In the genomic region with DNA sequence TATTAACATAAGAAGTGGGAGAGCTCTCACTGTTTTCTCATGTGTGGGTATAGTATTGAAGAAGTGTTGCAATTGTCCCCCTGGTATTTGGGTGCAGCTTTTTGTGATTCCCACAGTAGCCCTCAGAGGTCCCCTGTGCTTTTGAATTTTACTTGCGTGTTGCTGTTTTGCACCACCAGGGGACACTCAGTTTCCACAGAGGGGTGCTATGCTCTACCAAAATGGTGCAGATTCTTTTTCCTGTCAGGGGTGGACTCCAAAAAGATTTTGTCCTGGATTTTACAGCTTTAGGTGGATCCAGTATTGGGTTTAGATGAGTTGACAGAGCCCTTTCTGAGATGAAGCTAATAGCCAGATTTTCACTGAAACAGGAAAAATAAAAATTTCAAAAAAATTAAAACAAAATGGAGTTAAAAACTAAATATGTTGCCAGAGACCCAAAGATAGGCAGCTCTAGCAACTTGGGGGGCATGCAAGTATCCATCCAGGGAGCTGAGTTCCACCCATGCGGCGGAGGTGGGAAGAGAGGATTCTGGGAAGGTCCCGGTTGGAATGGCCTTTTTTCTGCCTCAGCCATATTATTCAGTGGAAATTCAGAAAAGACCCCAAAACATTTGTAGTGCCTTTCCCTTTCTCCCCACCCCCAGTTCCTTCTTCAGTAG, we compare ENCODE assay signal across 8 cellular contexts.
DNase-seq lines count a peak whose midpoint lies in the region; ATAC-seq and TF ChIP-seq lines count a peak whose summit lies in the region.

No MANE protein-coding gene starts in this region.

- DNase-seq in NCI-H1092 (lab: John Stamatoyannopoulos, UW), result peak; percentile 5
- no peak for DNase-seq in NCI-H1092 treated with DMSO at 0.1 percent for 48 hours (lab: John Stamatoyannopoulos, UW)
- peak; percentile 22 for DNase-seq in HuH-7 (ENCODE audit: low spot score)
- DNase-seq in germinal center (ENCODE audit: low spot score), result peak; percentile 54
- DNase-seq in pons (ENCODE audit: low spot score), result peak; percentile 85
- no peak for DNase-seq in SKM-1 (lab: John Stamatoyannopoulos, UW; ENCODE audit: unreplicated experiment)

- no peak for ATAC-seq in HG03280 (IDR thresholded peaks at IDR 0.05; ENCODE audit: unreplicated experiment)

- peak; percentile 96 for TF ChIP-seq CTCF in WI38 (IDR thresholded peaks at IDR 0.05; ENCODE audit: low read depth, low read length)

- H3K4me3 ChIP-seq in WI38 (ENCODE audit: low read depth, low read length), result no peak overlapping the region

Comparison
In these comparisons a context has a peak if more than half of its experiments do, and no peak if none do; other contexts are left out.
1. DNase-seq: peak in NCI-H1092 (single experiment), HuH-7 (single experiment), germinal center (single experiment) and pons (single experiment); none in NCI-H1092 treated with DMSO at 0.1 percent for 48 hours (single experiment) and SKM-1 (single experiment).